In genomic region chr4:38570647-38571326, GRCh38 we compare ENCODE assay signal across 28 cellular contexts.
"Had no signal": no experiment of that assay in that cellular context is flagged by ENCODE, and none has a peak within 500 bp of the region (broad histone marks: within the 10 kb centered on the region; RNA-seq: fewer than 3 reads in every experiment).

No MANE protein-coding gene starts in this region.

- H3K27ac Mint-ChIP-seq: activated naive CD4-positive, alpha-beta T cell treated with anti-CD3 and anti-CD28 coated beads for 36 hours; activated naive CD8-positive, alpha-beta T cell treated with anti-CD3 and anti-CD28 coated beads for 36 hours; activated T-helper 1 cell treated with anti-CD3 and anti-CD28 coated beads, Interleukin-12 subunit alpha, Interleukin-12 subunit beta, Interleukin-2, Interleukin-4 antibody, amounts not matched to agents 30 ng/mL and 10 ng/mL and 1 ng/mL, durations not matched to agents 14 hours and 24 hours and 36 hours; naive thymus-derived CD8-positive, alpha-beta T cell; T-helper 2 cell treated with Interferon-gamma antibody and Interleukin-4, amounts not matched to agents 5 μg/mL and 100 μg/mL, for 36 hours had no signal

- H3K4me3 ChIP-seq: adrenal gland, body of pancreas, cardiac muscle cell, pancreas, prostate gland, sigmoid colon, suprapubic skin, tibial nerve had no signal

- ATAC-seq: body of pancreas; left ventricle myocardium superior; naive thymus-derived CD8-positive, alpha-beta T cell; pancreas had no signal

- H3K27me3 Mint-ChIP-seq: activated naive CD8-positive, alpha-beta T cell treated with anti-CD3 and anti-CD28 coated beads for 36 hours had no signal

- H3K27ac ChIP-seq: adrenal gland, body of pancreas, cardiac muscle cell, pancreas, prostate gland, sigmoid colon, suprapubic skin, tibial nerve had no signal

- H3K9me3 ChIP-seq: adrenal gland, body of pancreas, pancreas, prostate gland, sigmoid colon, suprapubic skin, tibial nerve had no signal

- H3K27me3 ChIP-seq: adrenal gland, body of pancreas, cardiac muscle cell, pancreas, sigmoid colon, suprapubic skin, tibial nerve had no signal

- H3K36me3 ChIP-seq: adrenal gland, cardiac muscle cell, pancreas, prostate gland, sigmoid colon, suprapubic skin, tibial nerve had no signal

- H3K4me1 ChIP-seq: adrenal gland, body of pancreas, pancreas had no signal

- H3K36me3 Mint-ChIP-seq: activated naive CD8-positive, alpha-beta T cell treated with anti-CD3 and anti-CD28 coated beads for 36 hours; naive thymus-derived CD8-positive, alpha-beta T cell had no signal

- H3K4me3 Mint-ChIP-seq: activated naive CD4-positive, alpha-beta T cell treated with anti-CD3 and anti-CD28 coated beads for 36 hours; activated naive CD8-positive, alpha-beta T cell treated with anti-CD3 and anti-CD28 coated beads for 36 hours; activated T-helper 1 cell treated with anti-CD3 and anti-CD28 coated beads, Interleukin-12 subunit alpha, Interleukin-12 subunit beta, Interleukin-2, Interleukin-4 antibody, amounts not matched to agents 30 ng/mL and 10 ng/mL and 1 ng/mL, durations not matched to agents 14 hours and 24 hours and 36 hours; naive thymus-derived CD8-positive, alpha-beta T cell; neural crest cell; T-helper 2 cell treated with Interferon-gamma antibody and Interleukin-4, amounts not matched to agents 5 μg/mL and 100 μg/mL, for 36 hours had no signal

- H3K9me3 Mint-ChIP-seq: activated naive CD4-positive, alpha-beta T cell treated with anti-CD3 and anti-CD28 coated beads for 36 hours; activated naive CD8-positive, alpha-beta T cell treated with anti-CD3 and anti-CD28 coated beads for 36 hours; naive thymus-derived CD8-positive, alpha-beta T cell; T-helper 2 cell treated with Interferon-gamma antibody and Interleukin-4, amounts not matched to agents 5 μg/mL and 100 μg/mL, for 36 hours had no signal

- DNase-seq: activated CD4-positive, alpha-beta T cell treated with anti-CD3 and anti-CD28 coated beads for 4 hours; activated CD4-positive, alpha-beta T cell treated with anti-CD3 and anti-CD28 coated beads, Interleukin-2, amount 50 U/mL, for 4 hours; activated CD4-positive, CD25-positive, alpha-beta regulatory T cell; activated CD8-positive, alpha-beta memory T cell treated with anti-CD3 and anti-CD28 coated beads, Interleukin-2, amount 50 U/mL, for 4 hours; activated effector memory CD4-positive, alpha-beta T cell treated with anti-CD3 and anti-CD28 coated beads, Interleukin-2, amount 50 U/mL, for 16 hours; activated naive CD4-positive, alpha-beta T cell treated with anti-CD3 and anti-CD28 coated beads for 36 hours; activated naive CD8-positive, alpha-beta T cell treated with anti-CD3 and anti-CD28 coated beads for 36 hours; activated T-cell treated with anti-CD3 and anti-CD28 coated beads, Interleukin-2, amount 50 U/mL, for 1 hour; adrenal gland; aorta; body of pancreas; cortex of kidney; islet precursor cell; left ventricle myocardium superior; naive thymus-derived CD8-positive, alpha-beta T cell; nucleus accumbens; pancreas; retina; sigmoid colon; stimulated activated naive CD4-positive, alpha-beta T cell; T-helper 1 cell had no signal
